ENCODE assay signal across 21 cellular contexts in the genomic region with DNA sequence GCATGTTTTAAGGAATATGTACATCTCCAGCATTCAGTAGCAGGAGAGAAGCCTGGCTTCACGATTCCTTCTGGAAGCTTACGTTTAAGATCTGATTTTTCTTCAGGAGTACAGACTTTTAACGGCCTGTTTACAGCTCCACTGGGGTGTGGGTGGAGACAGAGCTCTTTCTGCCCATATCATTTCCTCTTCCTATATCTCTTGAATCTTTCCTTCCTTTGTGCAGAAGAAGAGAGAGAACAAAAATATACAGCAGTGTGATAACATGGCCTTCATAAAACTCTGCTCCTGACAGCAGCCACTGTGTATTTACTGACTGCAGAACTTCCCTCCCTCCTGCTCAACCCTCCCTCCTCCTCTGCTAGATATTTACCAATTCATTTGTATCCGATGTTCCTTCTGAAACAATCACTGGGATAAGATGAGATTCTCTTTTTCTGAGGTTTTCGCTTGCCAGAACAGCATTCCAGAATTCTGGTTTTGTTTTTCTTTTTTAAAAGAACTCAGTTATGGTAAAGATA. TPM values are rescaled to one million over a fixed set of nuclear protein-coding genes. Genes with fewer than 3 reads are reported as not detected.
DNase-seq lines count a peak whose midpoint lies in the region; ATAC-seq and TF ChIP-seq lines count a peak whose summit lies in the region.
"Had no signal": no experiment of that assay in that cellular context is flagged by ENCODE, and none has a peak within 500 bp of the region (broad histone marks: within the 10 kb centered on the region; RNA-seq: fewer than 3 reads in every experiment).

No MANE protein-coding gene starts in this region.

- H4K20me1 ChIP-seq in smooth muscle cell (ENCODE audit: low read depth) (no peaks in the 10 kb centered on the region), osteoblast (ENCODE audit: insufficient read depth, low read length) (no peaks in the 10 kb centered on the region)

- H3F3A ChIP-seq in smooth muscle cell (ENCODE audit: low read depth), result no peaks in the 10 kb centered on the region

- peak; percentile 35 for ATAC-seq in T-helper 17 cell
- no peak for ATAC-seq in activated naive CD8-positive, alpha-beta T cell treated with anti-CD3 and anti-CD28 coated beads, Interleukin-2, amount 10 ng/mL, durations not matched to agents 7 days and 5 days (ENCODE audit: low read depth)
- no peak for ATAC-seq in stimulated activated memory B cell treated with anti-CD40 and anti-IgM and Interleukin-4, amounts not matched to agents 10 μg/mL and 1 μg/mL and 100 μg/mL, for 72 hours
- ATAC-seq: HCT116 had no signal

- H2AFZ ChIP-seq in smooth muscle cell (ENCODE audit: low read depth) (peak overlapping the region; percentile 74), osteoblast (ENCODE audit: low read length) (no peak overlapping the region)

- H3K4me3 ChIP-seq in smooth muscle cell, result no peak overlapping the region
- H3K4me3 ChIP-seq in osteoblast (ENCODE audit: insufficient read depth, low read length), result no peak overlapping the region
- H3K4me3 ChIP-seq in right atrium auricular region, result no peak overlapping the region
- H3K4me3 ChIP-seq: uterus had no signal

- no peaks in the 10 kb centered on the region for H3K79me2 ChIP-seq in smooth muscle cell (ENCODE audit: low read depth)
- no peaks in the 10 kb centered on the region for H3K79me2 ChIP-seq in osteoblast (ENCODE audit: insufficient read depth, low read length)

- H3K36me3 ChIP-seq in smooth muscle cell (ENCODE audit: low read depth) (no peaks in the 10 kb centered on the region), osteoblast (ENCODE audit: insufficient read depth, low read length) (no peaks in the 10 kb centered on the region), right atrium auricular region (no peaks in the 10 kb centered on the region)
- H3K36me3 ChIP-seq: uterus had no signal

- 55% methylated on average over 5 of the region's 5 CpGs for WGBS in smooth muscle cell (ENCODE audit: low lambda C conversion rate)

- H3K4me1 ChIP-seq in smooth muscle cell (ENCODE audit: low read depth) (no peaks in the 10 kb centered on the region), osteoblast (ENCODE audit: insufficient read depth, low read length) (peaks cover 6% of the 10 kb centered on the region), right atrium auricular region (peaks cover 0 to 20% of the 10 kb centered on the region in 2 donors)
- H3K4me1 ChIP-seq: uterus had no signal

- H3K27me3 ChIP-seq in smooth muscle cell (ENCODE audit: low read depth) (no peaks in the 10 kb centered on the region), osteoblast (ENCODE audit: insufficient read depth, low read length) (peaks cover 2% of the 10 kb centered on the region), right atrium auricular region (no peaks in the 10 kb centered on the region)
- H3K27me3 ChIP-seq: uterus had no signal

- no peak overlapping the region for H3K4me2 ChIP-seq in smooth muscle cell
- H3K4me2 ChIP-seq in osteoblast (ENCODE audit: insufficient read depth, low read length), result no peak overlapping the region
- H3K4me2 ChIP-seq: SK-N-SH had no signal

- H3K9me3 Mint-ChIP-seq in activated T-cell treated with anti-CD3 and anti-CD28 coated beads, Interleukin-2, amount 50 U/mL, for 24 hours, result peaks cover 4% of the 10 kb centered on the region
- H3K9me3 Mint-ChIP-seq in activated naive CD8-positive, alpha-beta T cell treated with anti-CD3 and anti-CD28 coated beads, Interleukin-2, amount 10 ng/mL, durations not matched to agents 7 days and 5 days, result no peaks in the 10 kb centered on the region
- peaks cover 2% of the 10 kb centered on the region for H3K9me3 Mint-ChIP-seq in stimulated activated memory B cell treated with anti-CD40 and anti-IgM and Interleukin-4, amounts not matched to agents 10 μg/mL and 1 μg/mL and 100 μg/mL, for 72 hours
- H3K9me3 Mint-ChIP-seq: neural crest cell had no signal

- POLR2A ChIA-PET in activated naive CD8-positive, alpha-beta T cell treated with anti-CD3 and anti-CD28 coated beads, Interleukin-2, amount 10 ng/mL, durations not matched to agents 7 days and 5 days (lab: Charles Lee), result interaction anchor here (0.6 to 3.4 kb wide), 3 partner anchors 44 to 265 kb away, joined by 3 to 17 read pairs (median 3); a partner anchor contains a TSS

- H3K4me3 Mint-ChIP-seq in activated T-cell treated with anti-CD3 and anti-CD28 coated beads, Interleukin-2, amount 50 U/mL, for 24 hours, result no peak overlapping the region
- peak overlapping the region; percentile 78 for H3K4me3 Mint-ChIP-seq in T-helper 17 cell
- peak overlapping the region; percentile 61 for H3K4me3 Mint-ChIP-seq in activated naive CD8-positive, alpha-beta T cell treated with anti-CD3 and anti-CD28 coated beads, Interleukin-2, amount 10 ng/mL, durations not matched to agents 7 days and 5 days
- H3K4me3 Mint-ChIP-seq in stimulated activated memory B cell treated with anti-CD40 and anti-IgM and Interleukin-4, amounts not matched to agents 10 μg/mL and 1 μg/mL and 100 μg/mL, for 72 hours, result no peak overlapping the region
- H3K4me3 Mint-ChIP-seq: neural crest cell had no signal

- no peaks in the 10 kb centered on the region for H3K9me3 ChIP-seq in T-helper 17 cell (ENCODE audit: control insufficient read depth, low read length, poor library complexity, severe bottlenecking)
- no peaks in the 10 kb centered on the region for H3K9me3 ChIP-seq in smooth muscle cell (replicated peaks; ENCODE audit: low read depth)
- peaks cover 3% of the 10 kb centered on the region for H3K9me3 ChIP-seq in osteoblast (ENCODE audit: low read depth, low read length)
- peaks cover 0 to 4% of the 10 kb centered on the region in 2 donors for H3K9me3 ChIP-seq in right atrium auricular region
- H3K9me3 ChIP-seq: SK-N-SH, uterus had no signal

- H3K27ac Mint-ChIP-seq in activated T-cell treated with anti-CD3 and anti-CD28 coated beads, Interleukin-2, amount 50 U/mL, for 24 hours, result peak overlapping the region; percentile 87
- peak overlapping the region; percentile 86 for H3K27ac Mint-ChIP-seq in T-helper 17 cell
- H3K27ac Mint-ChIP-seq in activated naive CD8-positive, alpha-beta T cell treated with anti-CD3 and anti-CD28 coated beads, Interleukin-2, amount 10 ng/mL, durations not matched to agents 7 days and 5 days, result peak overlapping the region; percentile 82
- H3K27ac Mint-ChIP-seq in stimulated activated memory B cell treated with anti-CD40 and anti-IgM and Interleukin-4, amounts not matched to agents 10 μg/mL and 1 μg/mL and 100 μg/mL, for 72 hours, result no peak overlapping the region

- H3K36me3 Mint-ChIP-seq in activated T-cell treated with anti-CD3 and anti-CD28 coated beads, Interleukin-2, amount 50 U/mL, for 24 hours (ENCODE audit: low read depth), result no peaks in the 10 kb centered on the region
- H3K36me3 Mint-ChIP-seq in T-helper 17 cell (ENCODE audit: low read depth), result no peaks in the 10 kb centered on the region
- peaks cover 1% of the 10 kb centered on the region for H3K36me3 Mint-ChIP-seq in activated naive CD8-positive, alpha-beta T cell treated with anti-CD3 and anti-CD28 coated beads, Interleukin-2, amount 10 ng/mL, durations not matched to agents 7 days and 5 days
- H3K36me3 Mint-ChIP-seq in stimulated activated memory B cell treated with anti-CD40 and anti-IgM and Interleukin-4, amounts not matched to agents 10 μg/mL and 1 μg/mL and 100 μg/mL, for 72 hours, result no peaks in the 10 kb centered on the region

- no peak overlapping the region for H3K9ac ChIP-seq in smooth muscle cell (ENCODE audit: low read depth)
- H3K9ac ChIP-seq: SK-N-SH had no signal

- TF ChIP-seq CTCF in smooth muscle cell (IDR thresholded peaks at IDR 0.05; ENCODE audit: borderline replicate concordance, insufficient read depth, poor library complexity, severe bottlenecking) (no peak), osteoblast (IDR thresholded peaks at IDR 0.05; ENCODE audit: extremely low read depth, low read depth, low read length) (no peak), right atrium auricular region (IDR thresholded peaks at IDR 0.05) (no peak)

- H3K27me3 Mint-ChIP-seq in activated T-cell treated with anti-CD3 and anti-CD28 coated beads, Interleukin-2, amount 50 U/mL, for 24 hours, result no peaks in the 10 kb centered on the region
- H3K27me3 Mint-ChIP-seq in T-helper 17 cell, result no peaks in the 10 kb centered on the region
- H3K27me3 Mint-ChIP-seq in activated naive CD8-positive, alpha-beta T cell treated with anti-CD3 and anti-CD28 coated beads, Interleukin-2, amount 10 ng/mL, durations not matched to agents 7 days and 5 days, result peaks cover 5% of the 10 kb centered on the region
- no peaks in the 10 kb centered on the region for H3K27me3 Mint-ChIP-seq in stimulated activated memory B cell treated with anti-CD40 and anti-IgM and Interleukin-4, amounts not matched to agents 10 μg/mL and 1 μg/mL and 100 μg/mL, for 72 hours

- H3K27ac ChIP-seq in smooth muscle cell (ENCODE audit: low read depth) (no peak overlapping the region), osteoblast (ENCODE audit: low read depth, low read length) (no peak overlapping the region), right atrium auricular region (no peak overlapping the region)
- H3K27ac ChIP-seq: uterus had no signal

- DNase-seq in activated T-cell treated with anti-CD3 and anti-CD28 coated beads, Interleukin-2, amount 50 U/mL, for 24 hours, result no peak
- DNase-seq in activated T-cell treated with anti-CD3 and anti-CD28 coated beads, Interleukin-2, amount 50 U/mL, for 48 hours, result no peak
- DNase-seq in T-helper 17 cell (no peak), smooth muscle cell (lab: John Stamatoyannopoulos, UW; ENCODE audit: unreplicated experiment) (no peak), osteoblast (ENCODE audit: insufficient read length, low spot score, missing footprints) (no peak), right atrium auricular region (ENCODE audit: low spot score) (no peak)
- no peak for DNase-seq in activated naive CD8-positive, alpha-beta T cell treated with anti-CD3 and anti-CD28 coated beads, Interleukin-2, amount 10 ng/mL, durations not matched to agents 7 days and 5 days
- DNase-seq: caudate nucleus; effector CD4-positive, alpha-beta T cell; EL; mesenchymal stem cell; NCI-H1436; NCI-H82; SK-N-SH; stimulated activated CD4-positive, alpha-beta T cell treated with anti-CD3 and anti-CD28 coated beads, Interleukin-15, amount 100 ng/mL, for 24 hours; uterus had no signal

- peaks cover 38% of the 10 kb centered on the region for H3K4me1 Mint-ChIP-seq in activated T-cell treated with anti-CD3 and anti-CD28 coated beads, Interleukin-2, amount 50 U/mL, for 24 hours (ENCODE audit: low read depth)
- peaks cover 27% of the 10 kb centered on the region for H3K4me1 Mint-ChIP-seq in T-helper 17 cell
- peaks cover 27% of the 10 kb centered on the region for H3K4me1 Mint-ChIP-seq in activated naive CD8-positive, alpha-beta T cell treated with anti-CD3 and anti-CD28 coated beads, Interleukin-2, amount 10 ng/mL, durations not matched to agents 7 days and 5 days
- H3K4me1 Mint-ChIP-seq in stimulated activated memory B cell treated with anti-CD40 and anti-IgM and Interleukin-4, amounts not matched to agents 10 μg/mL and 1 μg/mL and 100 μg/mL, for 72 hours, result peaks cover 12% of the 10 kb centered on the region

RNA-seq across cellular contexts. Expression of a gene that starts 34.1 kb away (rescaled TPM):
- total RNA-seq in T-helper 17 cell (1 to 10 TPM in 1 of 2 donors, not detected in 1; 2.2 TPM), smooth muscle cell (0.13 TPM in 1 of 2 replicates, not detected in the other), osteoblast (0.36 TPM in 1 of 2 replicates, not detected in the other), right atrium auricular region (10 to 100 TPM; 29.4 to 34.2 TPM)
- total RNA-seq in activated naive CD8-positive, alpha-beta T cell treated with anti-CD3 and anti-CD28 coated beads, Interleukin-2, amount 10 ng/mL, durations not matched to agents 7 days and 5 days, result under 1 TPM in 1 of 2 experiments, not detected in 1; 0.11 TPM
- not detected in 2 replicates for polyA plus RNA-seq in smooth muscle cell
- total RNA-seq: fibroblast of lung, HT1080 had no signal

Comparison
In these comparisons a context has a peak if more than half of its experiments do, and no peak if none do; other contexts are left out.
1. H3K4me3 Mint-ChIP-seq: peak in T-helper 17 cell (single experiment) and activated naive CD8-positive, alpha-beta T cell treated with anti-CD3 and anti-CD28 coated beads, Interleukin-2, amount 10 ng/mL, durations not matched to agents 7 days and 5 days (single experiment); none in activated T-cell treated with anti-CD3 and anti-CD28 coated beads, Interleukin-2, amount 50 U/mL, for 24 hours (single experiment) and stimulated activated memory B cell treated with anti-CD40 and anti-IgM and Interleukin-4, amounts not matched to agents 10 μg/mL and 1 μg/mL and 100 μg/mL, for 72 hours (single experiment).
2. RNA of a gene that starts 34.1 kb away (total RNA-seq): 29.4 to 34.2 TPM in right atrium auricular region; 2.2 TPM in T-helper 17 cell, 0.36 TPM in osteoblast, 0.11 TPM in activated naive CD8-positive, alpha-beta T cell treated with anti-CD3 and anti-CD28 coated beads, Interleukin-2, amount 10 ng/mL, durations not matched to agents 7 days and 5 days and 0.13 TPM in smooth muscle cell; every median in the first group is over 4 times any median in the second.